In genomic region chr15:70875001-70875782, GRCh38 we compare ENCODE assay signal across 8 cellular contexts. TPM values are rescaled to one million over a fixed set of nuclear protein-coding genes. Genes with fewer than 3 reads are reported as not detected.
DNase-seq lines count a peak whose midpoint lies in the region; ATAC-seq and TF ChIP-seq lines count a peak whose summit lies in the region.

No MANE protein-coding gene starts in this region.

- no peak for DNase-seq in H9
- peak; percentile 44 for DNase-seq in amniotic epithelial cell (ENCODE audit: low read depth)
- peak in 1 of 2 donors; percentile 21 for DNase-seq in heart right ventricle
- no peak for DNase-seq in stomach
- DNase-seq in NCI-H446 treated with DMSO at 0.1 percent for 48 hours (lab: John Stamatoyannopoulos, UW): no peak

- peaks cover 2 to 16% (median 12%) of the 10 kb centered on the region in 3 experiments; a peak in 5 of 7 replicates for H3K36me3 Mint-ChIP-seq in H9 (ENCODE audit: insufficient read depth in 1 of 3, low read depth in 3 of 3)

- H3K27ac Mint-ChIP-seq in H9: no peak overlapping the region

- TF ChIP-seq CTCF in H9 (conservative IDR thresholded peaks at IDR 0.05) (peak; percentile 50; the same call in 2 of the 3 replicates), heart right ventricle (IDR thresholded peaks at IDR 0.05) (peak in 8 of 9 donors; percentile 45 to 77 (median 63)), stomach (IDR thresholded peaks at IDR 0.05) (peak in 4 of 7 experiments; percentile 14 to 30 (median 22))

- no peak overlapping the region for H3T11ph ChIP-seq in H9 (ENCODE audit: low read length)

- H4K5ac ChIP-seq in H9 (ENCODE audit: insufficient read length, low read depth, low read length): no peak overlapping the region

- no peak overlapping the region for H2AK5ac ChIP-seq in H9 (ENCODE audit: insufficient read length, low read length)

- H2AFZ ChIP-seq in H9 (ENCODE audit: low read length): no peak overlapping the region

- WGBS in H9 (ENCODE audit: extremely low coverage, insufficient read length, low lambda C conversion rate): no CpG with 5 or more reads among the region's 7 CpGs
- whole genome bisulfite sequencing in heart right ventricle, 2 donors: 80 to 81% methylated on average over 7 of the region's 7 CpGs
- WGBS in stomach, 5 donors: 70 to 75% (median 71%) methylated on average over 7 of the region's 7 CpGs

- no peak overlapping the region for H2BK5ac ChIP-seq in H9 (ENCODE audit: insufficient read length, low read length)

- H3K27me3 Mint-ChIP-seq in H9 (ENCODE audit: low read depth): peaks cover 1% of the 10 kb centered on the region; the same call in 1 of the 2 replicates

- no peak overlapping the region for H3K23ac ChIP-seq in H9 (ENCODE audit: insufficient read length, low read depth, low read length)

- peaks cover 17 to 20% of the 10 kb centered on the region in 2 experiments for H3K9me3 Mint-ChIP-seq in H9

- H3K9me3 ChIP-seq in H9 (ENCODE audit: control insufficient read depth, low read depth, low read length): no peaks in the 10 kb centered on the region
- H3K9me3 ChIP-seq in heart right ventricle: no peaks in the 10 kb centered on the region
- H3K9me3 ChIP-seq in stomach: no peaks in the 10 kb centered on the region

- no peaks in the 10 kb centered on the region for H3K23me2 ChIP-seq in H9 (ENCODE audit: insufficient read length, low read depth, low read length, poor library complexity, severe bottlenecking)

- no peaks in the 10 kb centered on the region for H3K4me1 ChIP-seq in H9 (ENCODE audit: insufficient read depth, low read length)
- peaks cover 0 to 11% (median 5%) of the 10 kb centered on the region in 9 donors for H3K4me1 ChIP-seq in heart right ventricle
- H3K4me1 ChIP-seq in stomach: peaks cover 0 to 7% (median 2%) of the 10 kb centered on the region in 4 donors

- no peak overlapping the region for H3K14ac ChIP-seq in H9 (ENCODE audit: insufficient read depth, low read length)

- H3K36me3 ChIP-seq in heart right ventricle (no peaks in the 10 kb centered on the region), stomach (no peaks in the 10 kb centered on the region)

- no peak for TF ChIP-seq POLR2A in stomach (IDR thresholded peaks at IDR 0.05)

- H3K9ac ChIP-seq in H9 (ENCODE audit: extremely low read depth, insufficient read length, low read length): no peak overlapping the region

- no peak overlapping the region for H3K18ac ChIP-seq in H9 (ENCODE audit: insufficient read length, low read depth, low read length)

- H3K79me2 ChIP-seq in H9 (ENCODE audit: insufficient read depth, low read length): no peaks in the 10 kb centered on the region

- H4K20me1 ChIP-seq in H9 (ENCODE audit: control insufficient read depth, insufficient read depth, insufficient read length): no peaks in the 10 kb centered on the region

- no peak overlapping the region for H2BK12ac ChIP-seq in H9 (ENCODE audit: insufficient read length, low read depth, low read length)

- no peaks in the 10 kb centered on the region for H3K4me1 Mint-ChIP-seq in H9

- no peak overlapping the region for H3K4me3 Mint-ChIP-seq in H9

- no peak for TF ChIP-seq EP300 in stomach (IDR thresholded peaks at IDR 0.05)

- intact Hi-C loops in heart right ventricle (cut with DNase I) (loop anchor here in 9 of 10 donors (1.0 to 10.0 kb wide), 8 partner anchors 48 to 200 kb away; no protein-coding TSS in a partner anchor), stomach (cut with DNase I; ENCODE audit: low total_unique reads) (no loop called here)

- no peaks in the 10 kb centered on the region for H3K79me1 ChIP-seq in H9 (ENCODE audit: insufficient read depth, low read depth, low read length, poor library complexity, severe bottlenecking)

- H3K4me3 ChIP-seq in heart right ventricle: no peak overlapping the region
- no peak overlapping the region for H3K4me3 ChIP-seq in stomach

- H4K91ac ChIP-seq in H9 (ENCODE audit: insufficient read length, low read depth, low read length): no peak overlapping the region

- H3K27ac ChIP-seq in H9 (ENCODE audit: insufficient read length, low read depth, low read length): no peak overlapping the region
- no peak overlapping the region for H3K27ac ChIP-seq in heart right ventricle
- no peak overlapping the region for H3K27ac ChIP-seq in stomach

- no peak overlapping the region for H2BK20ac ChIP-seq in H9 (ENCODE audit: low read depth, low read length, poor library complexity, severe bottlenecking)

- H2BK120ac ChIP-seq in H9 (ENCODE audit: low read depth, low read length, poor library complexity, severe bottlenecking): no peak overlapping the region

- H3K4ac ChIP-seq in H9 (ENCODE audit: low read depth, low read length): no peak overlapping the region

- H2BK15ac ChIP-seq in H9 (ENCODE audit: low read depth, low read length): no peak overlapping the region

- no peak overlapping the region for H4K8ac ChIP-seq in H9 (replicated peaks; ENCODE audit: insufficient read length, low read depth, low read length)

- no peak overlapping the region for H3K4me2 ChIP-seq in H9 (ENCODE audit: insufficient read depth, insufficient read length, low read length)

- no peak overlapping the region for H3K56ac ChIP-seq in H9 (ENCODE audit: insufficient read length, low read depth, low read length)

- H3K27me3 ChIP-seq in H9 (ENCODE audit: insufficient read depth, low read length) (no peaks in the 10 kb centered on the region), heart right ventricle (no peaks in the 10 kb centered on the region), stomach (peaks cover 0 to 6% (median 0%) of the 10 kb centered on the region in 3 donors)

- ATAC-seq in heart right ventricle (peak in 7 of 8 donors; percentile 34 to 72 (median 56)), GM18870 (IDR thresholded peaks at IDR 0.05; ENCODE audit: unreplicated experiment) (no peak), GM21526 (IDR thresholded peaks at IDR 0.05; ENCODE audit: low FRiP score, unreplicated experiment) (no peak), HG03342 (IDR thresholded peaks at IDR 0.05; ENCODE audit: unreplicated experiment) (no peak)

RNA-seq across cellular contexts. Expression of gene THAP10, which starts 17.0 kb away (rescaled TPM):
- 2.5 and 3.7 TPM in 2 replicates for total RNA-seq in H9 (2021)
- 1 to 10 TPM; 3.0 to 7.0 (median 5.0) TPM for total RNA-seq in heart right ventricle
- polyA plus RNA-seq in heart right ventricle: 1 to 10 TPM; 1.2 to 4.2 TPM
- 1 to 10 TPM in 3 of 5 donors, under 1 TPM in 1, not detected in 1; 0.72 to 4.5 (median 2.1) TPM for total RNA-seq in stomach
- polyA plus RNA-seq in stomach: 1 to 10 TPM; 1.9 to 3.4 (median 2.5) TPM

RNA-seq across cellular contexts. Expression of gene LRRC49, which starts 17.4 kb away (rescaled TPM):
- total RNA-seq in H9 (2021): 8.3 and 9.3 TPM in 2 replicates
- 100 to 1,000 TPM in 4 of 10 donors, 10 to 100 TPM in 6; 28.4 to 149 (median 78.9) TPM for total RNA-seq in heart right ventricle
- 10 to 100 TPM in 1 of 2 donors, 1 to 10 TPM in 1; 9.7 to 59.1 TPM for polyA plus RNA-seq in heart right ventricle
- 10 to 100 TPM in 3 of 5 donors, 1 to 10 TPM in 1, under 1 TPM in 1; 0.87 to 63.8 (median 14.8) TPM for total RNA-seq in stomach
- 1 to 10 TPM; 4.0 to 8.6 (median 5.8) TPM for polyA plus RNA-seq in stomach

RNA-seq across cellular contexts. Expression of gene LARP6, which starts 21.2 kb away (rescaled TPM):
- 15.1 and 18.9 TPM in 2 replicates for total RNA-seq in H9 (2021)
- 10 to 100 TPM; 23.3 to 86.2 (median 40.0) TPM for total RNA-seq in heart right ventricle
- 10 to 100 TPM; 22.8 to 34.8 TPM for polyA plus RNA-seq in heart right ventricle
- 100 to 1,000 TPM in 1 of 5 donors, 10 to 100 TPM in 3, 1 to 10 TPM in 1; 9.8 to 127 (median 13.2) TPM for total RNA-seq in stomach
- polyA plus RNA-seq in stomach: 10 to 100 TPM; 12.7 to 34.6 (median 27.2) TPM

Comparison
In these comparisons a context has a peak if more than half of its experiments do, and no peak if none do; other contexts are left out.
1. ATAC-seq: peak in heart right ventricle (7 of 8); none in GM18870 (single experiment), GM21526 (single experiment) and HG03342 (single experiment).
2. Peak in every context shown above with its lines, with median percentiles within 50 percentile points of each other: CTCF ChIP-seq.